ENCODE assay signal across 22 cellular contexts in genomic region chr18:8300749-8301148, GRCh38.
"Had no signal": no experiment of that assay in that cellular context is flagged by ENCODE, and none has a peak within 500 bp of the region (broad histone marks: within the 10 kb centered on the region; RNA-seq: fewer than 3 reads in every experiment).

No MANE protein-coding gene starts in this region.

- H3K27me3 Mint-ChIP-seq: activated CD4-positive, alpha-beta memory T cell treated with anti-CD3 and anti-CD28 coated beads, Interleukin-2, amount 10 ng/mL, durations not matched to agents 7 days and 5 days; activated naive CD8-positive, alpha-beta T cell treated with anti-CD3 and anti-CD28 coated beads, Interleukin-2, amount 10 ng/mL, durations not matched to agents 7 days and 5 days; naive thymus-derived CD8-positive, alpha-beta T cell had no signal

- H3K4me1 Mint-ChIP-seq: activated CD4-positive, alpha-beta memory T cell treated with anti-CD3 and anti-CD28 coated beads, Interleukin-2, amount 10 ng/mL, durations not matched to agents 7 days and 5 days; activated naive CD8-positive, alpha-beta T cell treated with anti-CD3 and anti-CD28 coated beads, Interleukin-2, amount 10 ng/mL, durations not matched to agents 7 days and 5 days; endodermal cell; immature natural killer cell; naive thymus-derived CD8-positive, alpha-beta T cell; WTC11 had no signal

- H3K4me3 Mint-ChIP-seq: activated CD4-positive, alpha-beta memory T cell treated with anti-CD3 and anti-CD28 coated beads, Interleukin-2, amount 10 ng/mL, durations not matched to agents 7 days and 5 days; activated naive CD8-positive, alpha-beta T cell treated with anti-CD3 and anti-CD28 coated beads, Interleukin-2, amount 10 ng/mL, durations not matched to agents 7 days and 5 days; endodermal cell; immature natural killer cell; naive thymus-derived CD8-positive, alpha-beta T cell; WTC11 had no signal

- DNase-seq: activated CD4-positive, alpha-beta memory T cell treated with anti-CD3 and anti-CD28 coated beads, Interleukin-2, amount 10 ng/mL, durations not matched to agents 7 days and 5 days; activated CD4-positive, alpha-beta T cell treated with anti-CD3 and anti-CD28 coated beads for 4 hours; activated naive CD4-positive, alpha-beta T cell treated with Interleukin-2 at 50 U/mL for 16 hours; activated naive CD8-positive, alpha-beta T cell treated with anti-CD3 and anti-CD28 coated beads, Interleukin-2, amount 10 ng/mL, durations not matched to agents 7 days and 5 days; activated T-cell treated with anti-CD3 and anti-CD28 coated beads, Interleukin-2, amount 50 U/mL, for 1 hour; caudate nucleus; endodermal cell; heart right ventricle; immature natural killer cell; naive thymus-derived CD8-positive, alpha-beta T cell; right cardiac atrium; stimulated activated naive CD8-positive, alpha-beta T cell treated with anti-CD3 and anti-CD28 coated beads, Interleukin-15, Interleukin-2, amounts not matched to agents 100 U/mL and 50 U/mL, for 24 hours; substantia nigra; T-helper 2 cell; tibial artery; uterus had no signal

- H3K9me3 Mint-ChIP-seq: activated CD4-positive, alpha-beta memory T cell treated with anti-CD3 and anti-CD28 coated beads, Interleukin-2, amount 10 ng/mL, durations not matched to agents 7 days and 5 days; activated T-helper 2 cell treated with anti-CD3 and anti-CD28 coated beads, Interferon-gamma antibody, Interleukin-2, Interleukin-4, amounts not matched to agents 10 μg/mL and 5 μg/mL and 100 μg/mL, durations not matched to agents 14 hours and 24 hours and 36 hours; endodermal cell; immature natural killer cell; naive thymus-derived CD8-positive, alpha-beta T cell; WTC11 had no signal

- H3K27ac Mint-ChIP-seq: activated CD4-positive, alpha-beta memory T cell treated with anti-CD3 and anti-CD28 coated beads, Interleukin-2, amount 10 ng/mL, durations not matched to agents 7 days and 5 days; activated naive CD8-positive, alpha-beta T cell treated with anti-CD3 and anti-CD28 coated beads, Interleukin-2, amount 10 ng/mL, durations not matched to agents 7 days and 5 days; activated T-helper 2 cell treated with anti-CD3 and anti-CD28 coated beads, Interferon-gamma antibody, Interleukin-2, Interleukin-4, amounts not matched to agents 10 μg/mL and 5 μg/mL and 100 μg/mL, durations not matched to agents 14 hours and 24 hours and 36 hours; endodermal cell; immature natural killer cell; naive thymus-derived CD8-positive, alpha-beta T cell; WTC11 had no signal

- H3K36me3 Mint-ChIP-seq: activated naive CD8-positive, alpha-beta T cell treated with anti-CD3 and anti-CD28 coated beads, Interleukin-2, amount 10 ng/mL, durations not matched to agents 7 days and 5 days; immature natural killer cell; naive thymus-derived CD8-positive, alpha-beta T cell; WTC11 had no signal

- H3K4me3 ChIP-seq: body of pancreas, gastroesophageal sphincter, heart right ventricle, prostate gland, skin epidermis, tibial artery, uterus had no signal
